In genomic region chr12:130142736-130143135, GRCh38 we compare ENCODE assay signal across 26 cellular contexts. TPM values are rescaled to one million over a fixed set of nuclear protein-coding genes. Genes with fewer than 3 reads are reported as not detected.
"Had no signal": no experiment of that assay in that cellular context is flagged by ENCODE, and none has a peak within 500 bp of the region (broad histone marks: within the 10 kb centered on the region; RNA-seq: fewer than 3 reads in every experiment).

No MANE protein-coding gene starts in this region.

- H2AFZ ChIP-seq: parathyroid adenoma had no signal

- H3K36me3 ChIP-seq: left ventricle myocardium inferior, right lobe of liver, uterus had no signal

- H3K9me3 Mint-ChIP-seq: activated CD4-positive, alpha-beta T cell treated with anti-CD3 and anti-CD28 coated beads, Interleukin-2, amount 10 ng/mL, durations not matched to agents 24 days and 14 days; activated CD8-positive, alpha-beta T cell treated with anti-CD3 and anti-CD28 coated beads for 36 hours; activated naive CD4-positive, alpha-beta T cell treated with anti-CD3 and anti-CD28 coated beads, Interleukin-2, amount 50 U/mL, for 72 hours; activated T-helper 17 cell treated with anti-CD3 and anti-CD28 coated beads, Interleukin-2, amount 50 U/mL, for 72 hours; dendritic cell treated with granulocyte-macrophage colony-stimulating factor and Interleukin-4, amounts not matched to agents 40 ng/mL and 50 ng/mL, for 4 days; nephron progenitor cell had no signal

- H3K27me3 ChIP-seq: right lobe of liver, testis, uterus had no signal

- H3K4me3 ChIP-seq: left ventricle myocardium inferior, right lobe of liver, testis, uterus had no signal

- H3K27ac Mint-ChIP-seq: activated CD4-positive, alpha-beta T cell treated with anti-CD3 and anti-CD28 coated beads, Interleukin-2, amount 10 ng/mL, durations not matched to agents 24 days and 14 days; activated CD8-positive, alpha-beta T cell treated with anti-CD3 and anti-CD28 coated beads for 36 hours; activated naive CD4-positive, alpha-beta T cell treated with anti-CD3 and anti-CD28 coated beads, Interleukin-2, amount 50 U/mL, for 72 hours; activated T-helper 17 cell treated with anti-CD3 and anti-CD28 coated beads, Interleukin-2, amount 50 U/mL, for 72 hours; dendritic cell treated with granulocyte-macrophage colony-stimulating factor and Interleukin-4, amounts not matched to agents 40 ng/mL and 50 ng/mL, for 4 days; nephron progenitor cell; stimulated activated memory B cell treated with anti-CD40 and anti-IgM and Interleukin-4, amounts not matched to agents 10 μg/mL and 1 μg/mL and 100 μg/mL, for 72 hours had no signal

- H3K4me3 Mint-ChIP-seq: activated CD4-positive, alpha-beta T cell treated with anti-CD3 and anti-CD28 coated beads, Interleukin-2, amount 10 ng/mL, durations not matched to agents 24 days and 14 days; activated CD8-positive, alpha-beta T cell treated with anti-CD3 and anti-CD28 coated beads for 36 hours; activated T-helper 17 cell treated with anti-CD3 and anti-CD28 coated beads, Interleukin-2, amount 50 U/mL, for 72 hours; brain; dendritic cell treated with granulocyte-macrophage colony-stimulating factor and Interleukin-4, amounts not matched to agents 40 ng/mL and 50 ng/mL, for 4 days; nephron progenitor cell; stimulated activated memory B cell treated with anti-CD40 and anti-IgM and Interleukin-4, amounts not matched to agents 10 μg/mL and 1 μg/mL and 100 μg/mL, for 72 hours had no signal

- H3K27ac ChIP-seq: left ventricle myocardium inferior, parathyroid adenoma, right lobe of liver, testis, uterus, VCaP had no signal

- DNase-seq: activated CD4-positive, alpha-beta T cell treated with anti-CD3 and anti-CD28 coated beads, Interleukin-2, amount 10 ng/mL, durations not matched to agents 24 days and 14 days; activated CD8-positive, alpha-beta T cell treated with anti-CD3 and anti-CD28 coated beads for 36 hours; activated T-cell treated with anti-CD3 and anti-CD28 coated beads, Interleukin-2, amount 50 U/mL, for 1 hour; caudate nucleus; effector CD4-positive, alpha-beta T cell; left ventricle myocardium inferior; midbrain; nephron progenitor cell; nucleus accumbens; small intestine; stimulated activated CD4-positive, alpha-beta T cell treated with anti-CD3 and anti-CD28 coated beads, Interleukin-15, amount 100 ng/mL, for 24 hours; testis; trophoblast cell; uterus had no signal

- H3K9ac ChIP-seq: parathyroid adenoma had no signal

- H3K9me3 ChIP-seq: left ventricle myocardium inferior, right lobe of liver, testis, uterus had no signal

- H3K27me3 Mint-ChIP-seq: activated CD4-positive, alpha-beta T cell treated with anti-CD3 and anti-CD28 coated beads, Interleukin-2, amount 10 ng/mL, durations not matched to agents 24 days and 14 days; activated T-helper 17 cell treated with anti-CD3 and anti-CD28 coated beads, Interleukin-2, amount 50 U/mL, for 72 hours; dendritic cell treated with granulocyte-macrophage colony-stimulating factor and Interleukin-4, amounts not matched to agents 40 ng/mL and 50 ng/mL, for 4 days; stimulated activated memory B cell treated with anti-CD40 and anti-IgM and Interleukin-4, amounts not matched to agents 10 μg/mL and 1 μg/mL and 100 μg/mL, for 72 hours had no signal

- ATAC-seq: activated CD4-positive, CD25-positive, alpha-beta regulatory T cell treated with anti-CD3 and anti-CD28 coated beads, Interleukin-2, amount 50 U/mL, for 24 hours; activated CD8-positive, alpha-beta T cell treated with anti-CD3 and anti-CD28 coated beads for 36 hours; activated naive CD4-positive, alpha-beta T cell treated with anti-CD3 and anti-CD28 coated beads, Interleukin-2, amount 50 U/mL, for 72 hours; activated T-helper 17 cell treated with anti-CD3 and anti-CD28 coated beads, Interleukin-2, amount 50 U/mL, for 72 hours; right lobe of liver; stimulated activated memory B cell treated with anti-CD40 and anti-IgM and Interleukin-4, amounts not matched to agents 10 μg/mL and 1 μg/mL and 100 μg/mL, for 72 hours had no signal

- H3K36me3 Mint-ChIP-seq: activated naive CD4-positive, alpha-beta T cell treated with anti-CD3 and anti-CD28 coated beads, Interleukin-2, amount 50 U/mL, for 72 hours; brain; stimulated activated memory B cell treated with anti-CD40 and anti-IgM and Interleukin-4, amounts not matched to agents 10 μg/mL and 1 μg/mL and 100 μg/mL, for 72 hours had no signal

- H3K4me1 ChIP-seq: left ventricle myocardium inferior, parathyroid adenoma, right lobe of liver, testis, uterus had no signal

- H3K4me1 Mint-ChIP-seq: activated CD4-positive, alpha-beta T cell treated with anti-CD3 and anti-CD28 coated beads, Interleukin-2, amount 10 ng/mL, durations not matched to agents 24 days and 14 days; activated T-helper 17 cell treated with anti-CD3 and anti-CD28 coated beads, Interleukin-2, amount 50 U/mL, for 72 hours; stimulated activated memory B cell treated with anti-CD40 and anti-IgM and Interleukin-4, amounts not matched to agents 10 μg/mL and 1 μg/mL and 100 μg/mL, for 72 hours had no signal

RNA-seq across cellular contexts. Expression of gene FZD10, which starts 19.5 kb away (rescaled TPM):
- total RNA-seq: activated CD4-positive, alpha-beta T cell treated with anti-CD3 and anti-CD28 coated beads, Interleukin-2, amount 10 ng/mL, durations not matched to agents 24 days and 14 days; activated CD8-positive, alpha-beta T cell treated with anti-CD3 and anti-CD28 coated beads for 36 hours; activated naive CD4-positive, alpha-beta T cell treated with anti-CD3 and anti-CD28 coated beads, Interleukin-2, amount 50 U/mL, for 72 hours; activated T-helper 17 cell treated with anti-CD3 and anti-CD28 coated beads, Interleukin-2, amount 50 U/mL, for 72 hours; fibroblast of villous mesenchyme; glomerular endothelial cell; right lobe of liver; T-helper 2 cell treated with Interferon-gamma antibody and Interleukin-4, amounts not matched to agents 100 ng/mL and 5 ng/mL, for 36 hours had no signal
